ENCODE assay signal across 1 cellular context in genomic region chr10:77237120-77237519, GRCh38.
TF ChIP-seq lines count a peak whose summit lies in the region.

No MANE protein-coding gene starts in this region.

TF ChIP-seq in SK-N-SH treated with all-trans-retinoic acid at 6 μM for 48 hours, 23 proteins besides CTCF, POLR2A, EP300 and RAD21 (continued from another document):
- TF ChIP-seq TSHZ2 (CRISPR knock-in tag; IDR thresholded peaks at IDR 0.05) (no peak), OSR1 (CRISPR knock-in tag; IDR thresholded peaks at IDR 0.05) (no peak), CSDC2 (CRISPR knock-in tag; IDR thresholded peaks at IDR 0.05) (no peak), ARNTL (CRISPR knock-in tag; IDR thresholded peaks at IDR 0.05; ENCODE audit: borderline replicate concordance, low read depth) (no peak), PPARA (CRISPR knock-in tag; IDR thresholded peaks at IDR 0.05; ENCODE audit: borderline replicate concordance) (no peak), ZFP3 (CRISPR knock-in tag; IDR thresholded peaks at IDR 0.05) (no peak), RARB (CRISPR knock-in tag; IDR thresholded peaks at IDR 0.05) (no peak), ZNF8 (CRISPR knock-in tag; IDR thresholded peaks at IDR 0.05) (no peak), GLIS3 (CRISPR knock-in tag; IDR thresholded peaks at IDR 0.05) (no peak), BACH2 (CRISPR knock-in tag; IDR thresholded peaks at IDR 0.05; ENCODE audit: borderline replicate concordance) (no peak), PATZ1 (CRISPR knock-in tag; IDR thresholded peaks at IDR 0.05; ENCODE audit: borderline replicate concordance) (no peak), ESRRG (CRISPR knock-in tag; IDR thresholded peaks at IDR 0.05) (no peak), ZFP30 (CRISPR knock-in tag; IDR thresholded peaks at IDR 0.05) (no peak), SNAI2 (CRISPR knock-in tag; IDR thresholded peaks at IDR 0.05) (no peak)
